ENCODE assay signal across 22 cellular contexts in genomic region chr9:121878208-121878835, GRCh38.
"Had no signal": no experiment of that assay in that cellular context is flagged by ENCODE, and none has a peak within 500 bp of the region (broad histone marks: within the 10 kb centered on the region; RNA-seq: fewer than 3 reads in every experiment).

No MANE protein-coding gene starts in this region.

- H3K36me3 ChIP-seq: breast epithelium, MG63 had no signal

- H3K4me2 ChIP-seq: PC-9 had no signal

- H3K4me3 ChIP-seq: breast epithelium, MG63, PC-9, SK-N-MC had no signal

- ATAC-seq: activated CD4-positive, CD25-positive, alpha-beta regulatory T cell treated with anti-CD3 and anti-CD28 coated beads, Interleukin-2, amount 50 U/mL, for 24 hours; activated CD8-positive, alpha-beta T cell treated with anti-CD3 and anti-CD28 coated beads, Interleukin-2, amount 10 ng/mL, durations not matched to agents 7 days and 5 days had no signal

- DNase-seq: activated CD4-positive, alpha-beta T cell treated with anti-CD3 and anti-CD28 coated beads for 4 hours; activated CD4-positive, alpha-beta T cell treated with anti-CD3 and anti-CD28 coated beads, Interleukin-2, amount 50 U/mL, for 4 hours; activated CD8-positive, alpha-beta memory T cell treated with anti-CD3 and anti-CD28 coated beads, Interleukin-2, amount 50 U/mL, for 48 hours; activated CD8-positive, alpha-beta T cell treated with anti-CD3 and anti-CD28 coated beads, Interleukin-2, amount 10 ng/mL, durations not matched to agents 7 days and 5 days; activated effector memory CD4-positive, alpha-beta T cell treated with Interleukin-2 at 50 U/mL for 16 hours; activated naive CD4-positive, alpha-beta T cell; activated T-cell treated with anti-CD3 and anti-CD28 coated beads, Interleukin-2, amount 50 U/mL, for 1 hour; aorta; central memory CD4-positive, alpha-beta T cell; MG63; NCI-H1105; NCI-H1436; NCI-H187 treated with DMSO at 0.1 percent for 48 hours; NCI-H2081 treated with DMSO at 0.1 percent for 48 hours; NCI-H446; NCI-H524; PC-9; SIG-M5; T-helper 1 cell had no signal

- H2AFZ ChIP-seq: PC-9 had no signal

- H3K27ac ChIP-seq: breast epithelium, PC-9, SK-N-MC had no signal

- H3K27me3 ChIP-seq: breast epithelium, MG63 had no signal

- H3K9me3 ChIP-seq: breast epithelium, MG63 had no signal

- H3K4me1 ChIP-seq: breast epithelium had no signal
